Comparison of ENCODE assay signal across 21 cellular contexts in the genomic region with DNA sequence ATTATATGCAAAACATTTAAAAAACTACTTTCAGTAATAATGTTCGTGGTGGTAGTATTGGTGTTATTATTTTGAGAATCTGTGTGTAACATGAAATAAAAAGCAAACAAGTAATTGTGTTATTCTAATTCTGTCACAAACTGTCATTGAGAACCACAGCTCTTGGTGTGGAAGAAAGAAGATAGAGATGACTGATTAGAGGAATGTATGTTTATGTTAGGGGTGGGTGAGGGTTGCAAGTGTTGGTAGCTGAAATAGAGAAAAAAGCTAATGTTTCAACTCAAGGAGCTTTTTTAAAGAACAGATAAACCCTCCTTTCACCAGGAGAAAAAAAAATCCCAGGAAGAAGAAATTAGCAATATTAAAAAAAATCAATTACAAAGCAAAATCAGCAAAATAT.
"Had no signal": no experiment of that assay in that cellular context is flagged by ENCODE, and none has a peak within 500 bp of the region (broad histone marks: within the 10 kb centered on the region; RNA-seq: fewer than 3 reads in every experiment).

No MANE protein-coding gene starts in this region.

- H3K4me1 Mint-ChIP-seq: nephron had no signal

- H3K27ac ChIP-seq: foreskin keratinocyte, hepatocyte, stomach, thoracic aorta, transverse colon had no signal

- H2AFZ ChIP-seq: hepatocyte had no signal

- DNase-seq: dermis blood vessel endothelial cell; endodermal cell; erythroblast; foreskin keratinocyte; head of caudate nucleus; kidney; left cardiac atrium; left ventricle myocardium superior; naive B cell; right cardiac atrium; small intestine; stimulated activated CD4-positive, alpha-beta T cell treated with anti-CD3 and anti-CD28 coated beads, Interleukin-12 subunit alpha, Interleukin-12 subunit beta, amount 100 ng/mL, for 4 hours; stimulated activated naive CD4-positive, alpha-beta T cell; stomach; substantia nigra; transverse colon had no signal

- H3K4me3 ChIP-seq: hepatocyte, lung, stomach, thoracic aorta, transverse colon had no signal

- FAIRE-seq: endothelial cell of umbilical vein, small intestine had no signal

- H3K9me3 ChIP-seq: stomach, thoracic aorta, transverse colon had no signal

- H3K4me2 ChIP-seq: hepatocyte had no signal

- H3K36me3 ChIP-seq: thoracic aorta had no signal

- H3K4me3 Mint-ChIP-seq: endodermal cell, naive B cell, nephron had no signal

- H3K27me3 Mint-ChIP-seq: naive B cell had no signal

- ATAC-seq: foreskin keratinocyte, left cardiac atrium, left ventricle myocardium superior, right cardiac atrium had no signal

- H3K27ac Mint-ChIP-seq: endodermal cell, nephron had no signal

- H3K27me3 ChIP-seq: foreskin keratinocyte, hepatocyte, stomach, transverse colon had no signal
